In the genomic region with DNA sequence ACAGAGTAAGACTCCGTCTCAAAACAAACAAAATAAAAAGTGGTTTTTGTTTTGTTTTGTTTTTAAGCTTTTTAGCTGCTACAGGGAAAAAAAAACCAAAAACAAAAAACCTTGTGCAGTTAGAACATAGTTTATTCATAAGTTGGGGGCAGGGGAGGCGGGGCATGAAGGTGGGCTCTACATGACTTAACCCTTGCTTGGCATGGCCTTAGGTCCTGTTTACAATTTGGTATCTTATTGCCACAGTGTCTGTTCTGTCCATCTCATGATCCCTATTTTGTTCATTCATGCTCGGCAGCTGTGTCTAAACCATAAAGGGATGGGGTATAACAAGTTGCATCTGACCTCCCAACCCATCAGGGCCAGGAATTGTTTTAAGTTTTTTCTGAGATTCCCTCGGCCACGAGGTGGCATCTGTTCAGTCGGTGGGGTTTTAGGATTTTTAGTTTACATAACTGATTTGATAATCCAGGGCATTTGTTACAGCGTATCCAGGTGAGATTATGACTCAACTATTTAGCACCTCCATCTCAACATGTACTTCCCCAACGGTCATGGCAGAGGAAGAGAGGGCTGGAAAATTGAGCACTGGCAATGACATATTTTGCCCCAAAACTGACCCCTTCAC, we compare ENCODE assay signal across 16 cellular contexts. TPM values are rescaled to one million over a fixed set of nuclear protein-coding genes. Genes with fewer than 3 reads are reported as not detected.
A peak's percentile ranks its signal among the peaks of the same experiment; 100 is the strongest.
DNase-seq lines count a peak whose midpoint lies in the region; ATAC-seq and TF ChIP-seq lines count a peak whose summit lies in the region.
"Had no signal": no experiment of that assay in that cellular context is flagged by ENCODE, and none has a peak within 500 bp of the region (broad histone marks: within the 10 kb centered on the region; RNA-seq: fewer than 3 reads in every experiment).

No MANE protein-coding gene starts in this region.

- no peaks in the 10 kb centered on the region for H3K9me3 Mint-ChIP-seq in naive thymus-derived CD8-positive, alpha-beta T cell
- H3K9me3 Mint-ChIP-seq: CD4-positive, alpha-beta T cell; memory B cell had no signal

- H3K4me2 ChIP-seq in OCI-LY3 (ENCODE audit: low read length): no peak overlapping the region

- TF ChIP-seq POLR2A in transverse colon (IDR thresholded peaks at IDR 0.05): no peak

- CTCF ChIA-PET in A673 (lab: Charles Lee): no interaction called here

- H3K4me3 Mint-ChIP-seq in naive thymus-derived CD8-positive, alpha-beta T cell: no peak overlapping the region
- H3K4me3 Mint-ChIP-seq: CD4-positive, alpha-beta T cell; memory B cell had no signal

- H3K4me3 ChIP-seq in A673 (ENCODE audit: low read depth, low read length, poor library complexity, severe bottlenecking) (no peak overlapping the region), OCI-LY3 (ENCODE audit: low read length) (no peak overlapping the region), left lung (no peak overlapping the region), transverse colon (no peak overlapping the region)
- H3K4me3 ChIP-seq: body of pancreas, ovary had no signal

- no peak overlapping the region for H3K27ac Mint-ChIP-seq in naive thymus-derived CD8-positive, alpha-beta T cell
- H3K27ac Mint-ChIP-seq: CD4-positive, alpha-beta T cell; memory B cell had no signal

- ATAC-seq in left lung: no peak
- no peak for ATAC-seq in naive thymus-derived CD8-positive, alpha-beta T cell
- ATAC-seq: body of pancreas had no signal

- in situ Hi-C loops in transverse colon (cut with MboI; ENCODE audit: low pct_ligation_motif_present in 1 of 4, low pct_unique_long_range_greater_than_20kb in 1 of 4, low sequenced_read_pairs in 3 of 4): loop anchor here in 1 of 4 donors (10.0 kb wide), 1 partner anchor 59 kb away; a partner anchor contains a TSS

- H3K27me3 Mint-ChIP-seq in naive thymus-derived CD8-positive, alpha-beta T cell: no peaks in the 10 kb centered on the region
- H3K27me3 Mint-ChIP-seq: CD4-positive, alpha-beta T cell; memory B cell had no signal

- WGBS in transverse colon (ENCODE audit: low coverage in 1 of 2), 2 donors: 45 to 59% methylated on average over 7 to 8 of the region's 8 CpGs

- POLR2A ChIA-PET in A673 (lab: Charles Lee; ENCODE audit: low non-redundant PET): no interaction called here
- POLR2A ChIA-PET in naive thymus-derived CD8-positive, alpha-beta T cell (lab: Charles Lee): no interaction called here

- BruUV-seq in A673 (replicated peaks; lab: Mats Ljungman, UMichigan): no TSS peak

- H2AFZ ChIP-seq in OCI-LY3 (ENCODE audit: low read depth, low read length): no peak overlapping the region

- TF ChIP-seq EP300 in transverse colon (IDR thresholded peaks at IDR 0.05; ENCODE audit: low read depth): no peak

- H3K36me3 Mint-ChIP-seq in naive thymus-derived CD8-positive, alpha-beta T cell: peaks cover 0 to 5% (median 0%) of the 10 kb centered on the region in 3 donors

- no peak overlapping the region for H3K9ac ChIP-seq in OCI-LY3 (ENCODE audit: low read length)

- intact Hi-C loops in A673 (cut with micrococcal nuclease; ENCODE audit: unreplicated experiment): loop anchor here (5.0 kb wide), 1 partner anchor 213 kb away; no protein-coding TSS in a partner anchor
- intact Hi-C loops in left lung (cut with DNase I): no loop called here
- intact Hi-C loops in transverse colon (cut with DNase I; ENCODE audit: low total_unique reads): no loop called here

- H3K79me2 ChIP-seq in OCI-LY3 (ENCODE audit: low read length): peaks cover 11% of the 10 kb centered on the region

- H3K9me3 ChIP-seq in A673 (ENCODE audit: low read depth, low read length, poor library complexity, severe bottlenecking) (no peaks in the 10 kb centered on the region), OCI-LY3 (ENCODE audit: insufficient read depth, low read length) (no peaks in the 10 kb centered on the region), left lung (no peaks in the 10 kb centered on the region), transverse colon (no peaks in the 10 kb centered on the region)
- H3K9me3 ChIP-seq: body of pancreas, ovary had no signal

- no peaks in the 10 kb centered on the region for H3K27me3 ChIP-seq in A673 (replicated peaks; ENCODE audit: insufficient read depth, low read depth, low read length, poor library complexity)
- no peaks in the 10 kb centered on the region for H3K27me3 ChIP-seq in OCI-LY3 (ENCODE audit: low read depth, low read length)
- H3K27me3 ChIP-seq in left lung: no peaks in the 10 kb centered on the region
- no peaks in the 10 kb centered on the region for H3K27me3 ChIP-seq in transverse colon
- H3K27me3 ChIP-seq: body of pancreas, ovary had no signal

- peaks cover 7 to 26% (median 13%) of the 10 kb centered on the region in 4 donors for H3K4me1 Mint-ChIP-seq in naive thymus-derived CD8-positive, alpha-beta T cell

- peak; percentile 55 for TF ChIP-seq CTCF in A673 (conservative IDR thresholded peaks at IDR 0.05; ENCODE audit: low read depth, low read length)
- peak; percentile 62 for TF ChIP-seq CTCF in OCI-LY3 (IDR thresholded peaks at IDR 0.05; ENCODE audit: low read depth, low read length)
- TF ChIP-seq CTCF in left lung (IDR thresholded peaks at IDR 0.05): no peak
- no peak for TF ChIP-seq CTCF in transverse colon (IDR thresholded peaks at IDR 0.05)

- H3K4me1 ChIP-seq in A673 (ENCODE audit: insufficient read depth, low read length, poor library complexity, severe bottlenecking) (no peaks in the 10 kb centered on the region), OCI-LY3 (ENCODE audit: low read length) (0 out of 2 replicates have a peak, but pooled peaks cover 2% of the 10 kb centered on the region), left lung (peaks cover 0 to 82% of the 10 kb centered on the region in 2 donors), transverse colon (peaks cover under 1 to 9% (median 2%) of the 10 kb centered on the region in 4 donors)

- H4K20me1 ChIP-seq in OCI-LY3 (ENCODE audit: insufficient read depth, low read length): peaks cover 11% of the 10 kb centered on the region; the same call in 1 of the 2 replicates

- H3K27ac ChIP-seq in A673 (ENCODE audit: low read depth, low read length, poor library complexity, severe bottlenecking) (no peak overlapping the region), OCI-LY3 (ENCODE audit: low read length) (no peak overlapping the region), left lung (peak overlapping the region in 1 of 2 donors; percentile 97), transverse colon (no peak overlapping the region)
- H3K27ac ChIP-seq: body of pancreas, ovary had no signal

- no peak for DNase-seq in A673 (ENCODE audit: low spot score)
- peak; percentile 39 for DNase-seq in D341Med (ENCODE audit: low spot score)
- peak; percentile 8 for DNase-seq in fibroblast of peridontal ligament (ENCODE audit: extremely low read depth)
- no peak for DNase-seq in left lung
- DNase-seq in naive thymus-derived CD8-positive, alpha-beta T cell: no peak
- no peak for DNase-seq in retina
- no peak for DNase-seq in transverse colon
- DNase-seq: activated CD4-positive, alpha-beta T cell treated with anti-CD3 and anti-CD28 coated beads for 1 hour; CD4-positive, alpha-beta T cell; NCI-H2107; ovary; stimulated activated CD4-positive, alpha-beta T cell treated with anti-CD3 and anti-CD28 coated beads, Interleukin-1b, Interleukin-23, amount 100 ng/mL, for 48 hours; stimulated activated naive CD4-positive, alpha-beta T cell had no signal

- peaks cover 18% of the 10 kb centered on the region for H3K36me3 ChIP-seq in A673 (ENCODE audit: insufficient read depth, low read length, poor library complexity, severe bottlenecking)
- peaks cover 24% of the 10 kb centered on the region for H3K36me3 ChIP-seq in OCI-LY3 (replicated peaks; ENCODE audit: low read depth, low read length)
- H3K36me3 ChIP-seq in left lung: peaks cover 0 to 24% of the 10 kb centered on the region in 2 donors
- peaks cover 0 to 5% (median 2%) of the 10 kb centered on the region in 4 donors for H3K36me3 ChIP-seq in transverse colon
- H3K36me3 ChIP-seq: ovary had no signal

RNA-seq across cellular contexts. Expression of a gene that starts 6.9 kb away (rescaled TPM):
- total RNA-seq in A673 (2021): 22.5 and 22.8 TPM in 2 replicates
- 10 to 100 TPM; 22.6 to 39.0 TPM for total RNA-seq in left lung
- total RNA-seq in naive thymus-derived CD8-positive, alpha-beta T cell: 10 to 100 TPM; 25.5 to 25.8 TPM
- polyA plus RNA-seq in naive thymus-derived CD8-positive, alpha-beta T cell: 10 to 100 TPM in 2 of 3 donors, 1 to 10 TPM in 1; 8.6 to 15.2 (median 10.2) TPM
- total RNA-seq in transverse colon: 10 to 100 TPM; 24.9 to 33.7 (median 28.2) TPM

RNA-seq across cellular contexts. Expression of a gene that starts 13.0 kb away (rescaled TPM):
- total RNA-seq in A673 (2021) (not detected in 2 replicates), left lung (under 1 TPM; 0.37 to 0.41 TPM), transverse colon (10 to 100 TPM; 19.9 to 44.8 (median 33.8) TPM)
- not detected for total RNA-seq in naive thymus-derived CD8-positive, alpha-beta T cell
- not detected for polyA plus RNA-seq in naive thymus-derived CD8-positive, alpha-beta T cell
- polyA plus RNA-seq: ovary had no signal

RNA-seq across cellular contexts. Expression of a gene that starts 53.3 kb away (rescaled TPM):
- total RNA-seq in A673 (2021): 73.6 and 80.2 TPM in 2 replicates
- total RNA-seq in left lung: 10 to 100 TPM; 46.0 to 70.1 TPM
- 10 to 100 TPM; 62.0 to 69.9 TPM for total RNA-seq in naive thymus-derived CD8-positive, alpha-beta T cell
- polyA plus RNA-seq in naive thymus-derived CD8-positive, alpha-beta T cell: 10 to 100 TPM; 73.4 to 99.0 (median 98.2) TPM
- total RNA-seq in transverse colon: 100 to 1,000 TPM in 2 of 4 donors, 10 to 100 TPM in 2; 70.2 to 231 (median 111) TPM

RNA-seq across cellular contexts. Expression of a gene that starts 59.9 kb away (rescaled TPM):
- total RNA-seq in A673 (2021) (2.0 and 2.1 TPM in 2 replicates), left lung (1 to 10 TPM in 1 of 2 donors, under 1 TPM in 1; 0.24 to 1.9 TPM), transverse colon (10 to 100 TPM in 1 of 4 donors, 1 to 10 TPM in 1, under 1 TPM in 1, not detected in 1; 0.60 to 10.0 (median 1.6) TPM)
- 1 to 10 TPM; 2.1 to 2.2 TPM for total RNA-seq in naive thymus-derived CD8-positive, alpha-beta T cell
- 1 to 10 TPM in 1 of 3 donors, under 1 TPM in 2; 0.39 to 1.5 (median 0.40) TPM for polyA plus RNA-seq in naive thymus-derived CD8-positive, alpha-beta T cell

Comparison
In these comparisons a context has a peak if more than half of its experiments do, and no peak if none do; other contexts are left out.
1. DNase-seq: peak in D341Med (single experiment) and fibroblast of peridontal ligament (single experiment); none in A673 (single experiment), left lung (0 of 2), naive thymus-derived CD8-positive, alpha-beta T cell (0 of 10), retina (single experiment) and transverse colon (single experiment).
2. CTCF ChIP-seq: peak in A673 (single experiment) and OCI-LY3 (single experiment); none in left lung (0 of 2) and transverse colon (0 of 5).
3. RNA of a gene that starts 13.0 kb away (total RNA-seq): 19.9 to 44.8 TPM in transverse colon; 0.37 to 0.41 TPM in left lung, not detected in naive thymus-derived CD8-positive, alpha-beta T cell and not detected in A673; every median in the first group is over 10 times any median in the second.